Comparison of ENCODE assay signal across 25 cellular contexts in the genomic region with DNA sequence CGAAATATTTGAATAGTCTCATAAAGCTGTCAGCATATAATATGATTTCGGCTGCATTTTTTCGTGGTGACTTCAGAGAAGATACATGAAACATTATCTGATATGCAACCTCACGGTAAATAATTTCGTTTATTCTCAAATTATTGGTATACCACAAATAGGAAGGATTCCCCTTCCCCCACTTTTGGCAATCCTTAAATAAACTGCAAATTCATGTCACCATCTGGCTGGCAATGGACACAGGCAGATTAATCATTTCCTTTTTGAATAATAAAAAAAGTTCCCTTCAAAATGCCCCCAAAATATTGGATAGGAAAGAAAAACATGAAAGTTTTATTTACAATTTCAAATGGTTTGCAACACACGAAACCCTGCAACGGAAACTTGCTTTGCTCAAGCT.
A peak's percentile ranks its signal among the peaks of the same experiment; 100 is the strongest.
DNase-seq lines count a peak whose midpoint lies in the region; ATAC-seq and TF ChIP-seq lines count a peak whose summit lies in the region.
"Had no signal": no experiment of that assay in that cellular context is flagged by ENCODE, and none has a peak within 500 bp of the region (broad histone marks: within the 10 kb centered on the region; RNA-seq: fewer than 3 reads in every experiment).

No MANE protein-coding gene starts in this region.

- no peak overlapping the region for H3K27ac ChIP-seq in osteoblast (ENCODE audit: low read depth, low read length)
- no peak overlapping the region for H3K27ac ChIP-seq in mammary epithelial cell (ENCODE audit: insufficient read depth, low read depth, low read length)
- H3K27ac ChIP-seq: BLaER1 treated with 17β-estradiol and CSF1 and Interleukin-3, amounts not matched to agents 10 nM and 100 nM; KMS-11; PC-9; SJCRH30 had no signal

- in situ Hi-C loops in mammary epithelial cell (cut with MboI; ENCODE audit: low sequenced_read_pairs in 2 of 2), result no loop called here

- H3K9me3 ChIP-seq in osteoblast (ENCODE audit: low read depth, low read length) (no peaks in the 10 kb centered on the region), mammary epithelial cell (replicated peaks; ENCODE audit: insufficient read depth, low read length) (no peaks in the 10 kb centered on the region)
- H3K9me3 ChIP-seq: Caco-2, SJCRH30 had no signal

- H2AFZ ChIP-seq in osteoblast (ENCODE audit: low read length), result no peak overlapping the region
- no peak overlapping the region for H2AFZ ChIP-seq in mammary epithelial cell (ENCODE audit: low read depth, low read length)
- H2AFZ ChIP-seq: PC-9 had no signal

- WGBS in mammary epithelial cell (ENCODE audit: low coverage, missing lambda C conversion rate), result 73% methylated on average over 7 of the region's 7 CpGs

- peak; percentile 49 for DNase-seq in ELR (ENCODE audit: low read depth)
- peak; percentile 8 for DNase-seq in HS-5 (ENCODE audit: low read depth)
- DNase-seq in dermis blood vessel endothelial cell, result peak; percentile 67
- DNase-seq in osteoblast (ENCODE audit: insufficient read length, low spot score, missing footprints), result no peak
- DNase-seq in left ventricle myocardium superior, result no peak
- DNase-seq in mammary epithelial cell, result no peak
- no peak for DNase-seq in midbrain (lab: John Stamatoyannopoulos, UW)
- DNase-seq: AML-193; Caco-2; CD4-positive, alpha-beta memory T cell; GF-D8; NCI-H1048; NCI-H1417; NCI-H1694; NCI-H2029 treated with DMSO at 0.1 percent for 48 hours; NCI-H446 treated with DMSO at 0.1 percent for 48 hours; NCI-H526; NCI-H82; NK-92 treated with Interleukin-12 subunit alpha and Interleukin-12 subunit beta, amount 100 ng/mL, for 24 hours; PC-9; SJCRH30 had no signal

- H4K20me1 ChIP-seq in osteoblast (ENCODE audit: insufficient read depth, low read length) (no peaks in the 10 kb centered on the region), mammary epithelial cell (ENCODE audit: insufficient read depth, low read length) (no peaks in the 10 kb centered on the region)
- H4K20me1 ChIP-seq: BLaER1 treated with 17β-estradiol and CSF1 and Interleukin-3, amounts not matched to agents 10 nM and 100 nM had no signal

- peaks cover 33% of the 10 kb centered on the region for H3K4me1 ChIP-seq in osteoblast (ENCODE audit: insufficient read depth, low read length)
- no peaks in the 10 kb centered on the region for H3K4me1 ChIP-seq in mammary epithelial cell (ENCODE audit: insufficient read depth, low read length)
- H3K4me1 ChIP-seq: Caco-2, SJCRH30 had no signal

- CTCF ChIA-PET in mammary epithelial cell (lab: Charles Lee; ENCODE audit: low non-redundant PET), result no interaction called here

- intact Hi-C loops in left ventricle myocardium superior (cut with micrococcal nuclease), result no loop called here
- intact Hi-C loops in mammary epithelial cell (cut with micrococcal nuclease), result no loop called here

- no TSS peak for BruUV-seq in mammary epithelial cell (replicated peaks; lab: Mats Ljungman, UMichigan)

- dilution Hi-C loops in mammary epithelial cell (cut with HindIII; ENCODE audit: low sequenced_read_pairs), result no loop called here

- H3K27me3 ChIP-seq in osteoblast (ENCODE audit: insufficient read depth, low read length) (no peaks in the 10 kb centered on the region), mammary epithelial cell (ENCODE audit: insufficient read depth, low read length) (no peaks in the 10 kb centered on the region)
- H3K27me3 ChIP-seq: BLaER1 treated with 17β-estradiol and CSF1 and Interleukin-3, amounts not matched to agents 10 nM and 100 nM; SJCRH30 had no signal

- H3K4me2 ChIP-seq in osteoblast (ENCODE audit: insufficient read depth, low read length) (peak overlapping the region; percentile 84), mammary epithelial cell (ENCODE audit: insufficient read depth, low read depth, low read length) (no peak overlapping the region)
- H3K4me2 ChIP-seq: BLaER1 treated with 17β-estradiol and CSF1 and Interleukin-3, amounts not matched to agents 10 nM and 100 nM; KMS-11; PC-9 had no signal

- no peak for ATAC-seq in left ventricle myocardium superior
- no peak for ATAC-seq in HG02678 (IDR thresholded peaks at IDR 0.05; ENCODE audit: unreplicated experiment)
- ATAC-seq: Right ventricle myocardium inferior had no signal

- no peak overlapping the region for H3K9ac ChIP-seq in mammary epithelial cell (ENCODE audit: insufficient read depth, low read length)
- H3K9ac ChIP-seq: BLaER1 treated with 17β-estradiol and CSF1 and Interleukin-3, amounts not matched to agents 10 nM and 100 nM; KMS-11 had no signal

- H3K36me3 ChIP-seq in osteoblast (ENCODE audit: insufficient read depth, low read length), result no peaks in the 10 kb centered on the region
- H3K36me3 ChIP-seq in mammary epithelial cell (ENCODE audit: insufficient read depth, low read length), result no peaks in the 10 kb centered on the region
- H3K36me3 ChIP-seq: BLaER1 treated with 17β-estradiol and CSF1 and Interleukin-3, amounts not matched to agents 10 nM and 100 nM; SJCRH30 had no signal

- no peak overlapping the region for H3K4me3 ChIP-seq in osteoblast (ENCODE audit: insufficient read depth, low read length)
- H3K4me3 ChIP-seq in mammary epithelial cell (replicated peaks in 1 of 3; ENCODE audit: insufficient read depth in 1 of 3, low read depth in 2 of 3, low read length in 3 of 3), result no peak overlapping the region
- H3K4me3 ChIP-seq: BLaER1 treated with 17β-estradiol and CSF1 and Interleukin-3, amounts not matched to agents 10 nM and 100 nM; PC-9; SJCRH30 had no signal

- no peaks in the 10 kb centered on the region for H3K79me2 ChIP-seq in osteoblast (ENCODE audit: insufficient read depth, low read length)
- H3K79me2 ChIP-seq in mammary epithelial cell (ENCODE audit: insufficient read depth, low read length), result no peaks in the 10 kb centered on the region

- TF ChIP-seq CTCF in osteoblast (IDR thresholded peaks at IDR 0.05; ENCODE audit: extremely low read depth, low read depth, low read length) (no peak), mammary epithelial cell (conservative IDR thresholded peaks at IDR 0.05 in 1 of 2, IDR thresholded peaks at IDR 0.05 in 1 of 2; ENCODE audit: extremely low read depth in 1 of 2, insufficient read depth in 1 of 2, low read depth in 1 of 2, low read length in 2 of 2) (no peak)

Comparison
In these comparisons a context has a peak if more than half of its experiments do, and no peak if none do; other contexts are left out.
1. DNase-seq: peak in ELR (single experiment), HS-5 (single experiment) and dermis blood vessel endothelial cell (single experiment); none in osteoblast (single experiment), left ventricle myocardium superior (single experiment), mammary epithelial cell (single experiment) and midbrain (single experiment).